ENCODE assay signal across 14 cellular contexts in the genomic region with DNA sequence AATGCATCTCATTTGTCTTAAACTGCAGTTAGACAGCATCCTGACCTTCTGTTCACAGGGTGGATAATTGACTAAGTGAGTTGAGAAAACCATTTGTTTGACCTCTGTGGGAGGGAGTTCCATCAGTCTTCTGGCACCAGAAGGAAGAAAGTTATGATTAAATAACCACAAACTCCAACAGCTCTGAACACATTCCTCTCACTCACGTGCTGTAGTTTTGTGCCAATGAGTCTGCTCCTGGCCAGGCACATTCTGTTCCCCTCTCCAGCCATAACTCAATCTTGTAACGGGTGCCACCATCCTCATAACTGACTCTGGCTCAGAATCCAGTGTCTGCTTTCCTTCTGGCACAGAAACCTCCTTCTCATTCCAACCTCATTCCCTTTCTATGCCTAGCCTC.
DNase-seq lines count a peak whose midpoint lies in the region; ATAC-seq and TF ChIP-seq lines count a peak whose summit lies in the region.
"Had no signal": no experiment of that assay in that cellular context is flagged by ENCODE, and none has a peak within 500 bp of the region (broad histone marks: within the 10 kb centered on the region; RNA-seq: fewer than 3 reads in every experiment).

No MANE protein-coding gene starts in this region.

- TF ChIP-seq CTCF in astrocyte of the spinal cord (IDR thresholded peaks at IDR 0.05; ENCODE audit: low read depth, low read length) (no peak), stomach (IDR thresholded peaks at IDR 0.05) (no peak), smooth muscle cell (IDR thresholded peaks at IDR 0.05; ENCODE audit: borderline replicate concordance, insufficient read depth, poor library complexity, severe bottlenecking) (no peak)

- H3K9me2 ChIP-seq in GM23248 (ENCODE audit: insufficient read depth) = no peaks in the 10 kb centered on the region

- DNase-seq in GM23248 (peak; percentile 66), astrocyte of the spinal cord (ENCODE audit: low read depth, low spot score) (peak; percentile 87), iris pigment epithelial cell (ENCODE audit: low read depth) (peak; percentile 88), stomach (no peak), GOT3 (lab: John Stamatoyannopoulos, UW) (no peak), smooth muscle cell (lab: John Stamatoyannopoulos, UW; ENCODE audit: unreplicated experiment) (no peak)
- DNase-seq: activated CD4-positive, alpha-beta T cell treated with anti-CD3 and anti-CD28 coated beads, Interleukin-2, amount 50 U/mL, for 48 hours; DND-41; NCI-H524; spleen; stimulated activated CD8-positive, alpha-beta memory T cell treated with anti-CD3 and anti-CD28 coated beads, Interleukin-4, amount 100 ng/mL, for 48 hours had no signal

- H3K79me2 ChIP-seq in GM23248 (ENCODE audit: insufficient read depth) (no peaks in the 10 kb centered on the region), smooth muscle cell (ENCODE audit: low read depth) (no peaks in the 10 kb centered on the region)

- WGBS in GM23248 (ENCODE audit: low coverage in 1 of 2, low lambda C conversion rate in 2 of 2, missing lambda C conversion rate in 2 of 2), 2 experiments = 2 to 8% methylated on average over 2 of the region's 2 CpGs
- 28 to 44% (median 38%) methylated on average over 2 of the region's 2 CpGs for WGBS in stomach, 5 donors
- WGBS in smooth muscle cell (ENCODE audit: low lambda C conversion rate) = 63% methylated on average over 2 of the region's 2 CpGs

- H3K4me1 ChIP-seq in GM23248 (ENCODE audit: insufficient read depth) (peaks cover 15% of the 10 kb centered on the region), stomach (no peaks in the 10 kb centered on the region), smooth muscle cell (ENCODE audit: low read depth) (no peaks in the 10 kb centered on the region)
- H3K4me1 ChIP-seq: spleen had no signal

- in situ Hi-C loops in GM23248 (cut with MboI) (no loop called here), astrocyte of the spinal cord (cut with HindIII; ENCODE audit: low sequenced_read_pairs) (no loop called here)

- H3K9me3 ChIP-seq in GM23248 (ENCODE audit: low read depth) (no peaks in the 10 kb centered on the region), stomach (no peaks in the 10 kb centered on the region), smooth muscle cell (replicated peaks; ENCODE audit: low read depth) (no peaks in the 10 kb centered on the region)
- H3K9me3 ChIP-seq: spleen had no signal

- H3K36me3 ChIP-seq in GM23248 (ENCODE audit: low read depth) = no peaks in the 10 kb centered on the region
- no peaks in the 10 kb centered on the region for H3K36me3 ChIP-seq in stomach
- no peaks in the 10 kb centered on the region for H3K36me3 ChIP-seq in smooth muscle cell (ENCODE audit: low read depth)
- H3K36me3 ChIP-seq: spleen had no signal

- H3K27ac ChIP-seq in GM23248 = no peak overlapping the region
- H3K27ac ChIP-seq in stomach = peak overlapping the region in 1 of 5 donors; percentile 24
- no peak overlapping the region for H3K27ac ChIP-seq in smooth muscle cell (ENCODE audit: low read depth)
- H3K27ac ChIP-seq: epithelial cell of prostate, spleen had no signal

- no peak for TF ChIP-seq POLR2A in stomach (IDR thresholded peaks at IDR 0.05)

- H3F3A ChIP-seq in GM23248 (ENCODE audit: insufficient read depth) (no peaks in the 10 kb centered on the region), smooth muscle cell (ENCODE audit: low read depth) (no peaks in the 10 kb centered on the region)

- no peak overlapping the region for H3K4me3 ChIP-seq in GM23248
- H3K4me3 ChIP-seq in astrocyte of the spinal cord (ENCODE audit: low read depth, low read length) = no peak overlapping the region
- no peak overlapping the region for H3K4me3 ChIP-seq in stomach
- no peak overlapping the region for H3K4me3 ChIP-seq in smooth muscle cell
- H3K4me3 ChIP-seq: spleen had no signal

- peak; percentile 97 for TF ChIP-seq EP300 in stomach (IDR thresholded peaks at IDR 0.05)

- H3K4me2 ChIP-seq in GM23248 (ENCODE audit: unreplicated experiment) (no peak overlapping the region), smooth muscle cell (no peak overlapping the region)

- intact Hi-C loops in stomach (cut with DNase I; ENCODE audit: low total_unique reads) = no loop called here

- no peaks in the 10 kb centered on the region for H4K20me1 ChIP-seq in GM23248 (ENCODE audit: insufficient read depth)
- H4K20me1 ChIP-seq in smooth muscle cell (ENCODE audit: low read depth) = no peaks in the 10 kb centered on the region

- H3K9ac ChIP-seq in GM23248 (no peak overlapping the region), smooth muscle cell (ENCODE audit: low read depth) (no peak overlapping the region)

- ATAC-seq in HG03378 (IDR thresholded peaks at IDR 0.05; ENCODE audit: unreplicated experiment) (no peak), HG03342 (IDR thresholded peaks at IDR 0.05; ENCODE audit: unreplicated experiment) (no peak)

- no peaks in the 10 kb centered on the region for H3K27me3 ChIP-seq in GM23248 (replicated peaks; ENCODE audit: insufficient read depth)
- H3K27me3 ChIP-seq in stomach = no peaks in the 10 kb centered on the region
- H3K27me3 ChIP-seq in smooth muscle cell (ENCODE audit: low read depth) = no peaks in the 10 kb centered on the region
- H3K27me3 ChIP-seq: spleen had no signal

- no peak overlapping the region for H2AFZ ChIP-seq in GM23248
- no peak overlapping the region for H2AFZ ChIP-seq in smooth muscle cell (ENCODE audit: low read depth)

Comparison
In these comparisons a context has a peak if more than half of its experiments do, and no peak if none do; other contexts are left out.
1. DNase-seq: peak in GM23248 (single experiment), astrocyte of the spinal cord (single experiment) and iris pigment epithelial cell (single experiment); none in stomach (single experiment), GOT3 (single experiment) and smooth muscle cell (single experiment).